8 cellular contexts compared by ENCODE assay signal in genomic region chr5:132961887-132962286, GRCh38. TPM values are rescaled to one million over a fixed set of nuclear protein-coding genes. Genes with fewer than 3 reads are reported as not detected.
DNase-seq lines count a peak whose midpoint lies in the region; ATAC-seq, FAIRE-seq and TF ChIP-seq lines count a peak whose summit lies in the region.

No MANE protein-coding gene starts in this region.

- BruUV-seq in A673 (replicated peaks; lab: Mats Ljungman, UMichigan): no TSS peak

- H3K36me3 Mint-ChIP-seq in astrocyte (ENCODE audit: low read depth, unreplicated experiment): peaks cover 4% of the 10 kb centered on the region

- DNase-seq in A673 (ENCODE audit: low spot score) (no peak), HFF-Myc (ENCODE audit: extremely low read depth, low read depth) (no peak), astrocyte (ENCODE audit: low read depth) (peak; percentile 62), left kidney (ENCODE audit: low read depth, low spot score) (peak; percentile 24), thyroid gland (peak; percentile 15 to 25), GM12891 (ENCODE audit: insufficient read length, low spot score) (no peak), inferior parietal cortex (ENCODE audit: extremely low spot score) (no peak)

- peaks cover 70% of the 10 kb centered on the region for H3K79me2 ChIP-seq in astrocyte (ENCODE audit: insufficient read depth, low read length)

- no peaks in the 10 kb centered on the region for H3K27me3 Mint-ChIP-seq in astrocyte (ENCODE audit: low read depth, unreplicated experiment)

- H3K27me3 ChIP-seq in A673 (replicated peaks; ENCODE audit: insufficient read depth, low read depth, low read length, poor library complexity): no peaks in the 10 kb centered on the region
- H3K27me3 ChIP-seq in astrocyte (ENCODE audit: insufficient read depth, low read length): no peaks in the 10 kb centered on the region
- H3K27me3 ChIP-seq in thyroid gland: no peaks in the 10 kb centered on the region

- H3K4me2 ChIP-seq in astrocyte (ENCODE audit: low read length): peak overlapping the region; percentile 88

- POLR2A ChIA-PET in A673 (lab: Charles Lee; ENCODE audit: low non-redundant PET): no interaction called here

- H3K9ac ChIP-seq in astrocyte (ENCODE audit: low read length): peak overlapping the region; percentile 98

- H3K4me1 Mint-ChIP-seq in astrocyte (ENCODE audit: low read depth, unreplicated experiment): peaks cover 8% of the 10 kb centered on the region

- H4K20me1 ChIP-seq in astrocyte (ENCODE audit: insufficient read depth, low read length): peaks cover 54% of the 10 kb centered on the region

- no peaks in the 10 kb centered on the region for H3K36me3 ChIP-seq in A673 (ENCODE audit: insufficient read depth, low read length, poor library complexity, severe bottlenecking)
- H3K36me3 ChIP-seq in astrocyte (ENCODE audit: insufficient read depth, low read length): no peaks in the 10 kb centered on the region
- no peaks in the 10 kb centered on the region for H3K36me3 ChIP-seq in thyroid gland

- H3K4me1 ChIP-seq in A673 (ENCODE audit: insufficient read depth, low read length, poor library complexity, severe bottlenecking) (peaks cover 7% of the 10 kb centered on the region), astrocyte (ENCODE audit: insufficient read depth, low read length) (peaks cover 4% of the 10 kb centered on the region), thyroid gland (peaks cover 27 to 30% of the 10 kb centered on the region in 2 donors)

- CTCF ChIA-PET in A673 (lab: Charles Lee): no interaction called here

- H3K4me3 Mint-ChIP-seq in astrocyte (ENCODE audit: unreplicated experiment): peak overlapping the region; percentile 99

- no peak overlapping the region for H2AFZ ChIP-seq in astrocyte (ENCODE audit: low read depth, low read length)

- TF ChIP-seq POLR2A in thyroid gland (IDR thresholded peaks at IDR 0.05) (no peak), GM12891 (IDR thresholded peaks at IDR 0.05; ENCODE audit: low read depth, low read length) (no peak)

- no peaks in the 10 kb centered on the region for H3K9me3 Mint-ChIP-seq in astrocyte (ENCODE audit: unreplicated experiment)

- H3K27ac Mint-ChIP-seq in astrocyte (ENCODE audit: unreplicated experiment): peak overlapping the region; percentile 100

- TF ChIP-seq CTCF in A673 (conservative IDR thresholded peaks at IDR 0.05; ENCODE audit: low read depth, low read length) (no peak), HFF-Myc (IDR thresholded peaks at IDR 0.05; ENCODE audit: low read depth, low read length, missing control alignments) (no peak), astrocyte (IDR thresholded peaks at IDR 0.05; ENCODE audit: insufficient read depth, low read depth, low read length) (no peak), thyroid gland (IDR thresholded peaks at IDR 0.05) (no peak)

- intact Hi-C loops in A673 (cut with micrococcal nuclease; ENCODE audit: unreplicated experiment) (no loop called here), thyroid gland (cut with DNase I) (loop anchor here (10.0 kb wide), 2 partner anchors 63 to 93 kb away; partner anchors contain the start of genes HSPA4 and ZCCHC10)

- no peaks in the 10 kb centered on the region for H3K9me3 ChIP-seq in A673 (ENCODE audit: low read depth, low read length, poor library complexity, severe bottlenecking)
- no peaks in the 10 kb centered on the region for H3K9me3 ChIP-seq in astrocyte (ENCODE audit: insufficient read depth, low read depth, low read length)
- no peaks in the 10 kb centered on the region for H3K9me3 ChIP-seq in thyroid gland

- no peak for ATAC-seq in esophagus mucosa

- no peak for FAIRE-seq in astrocyte (lab: Jason Lieb, UNC)
- FAIRE-seq in GM12891 (lab: Jason Lieb, UNC): no peak

- H3K4me3 ChIP-seq in A673 (ENCODE audit: low read depth, low read length, poor library complexity, severe bottlenecking) (peak overlapping the region; percentile 98), HFF-Myc (replicated peaks; ENCODE audit: low read depth, low read length) (peak overlapping the region; percentile 48), astrocyte (ENCODE audit: insufficient read depth, low read depth, low read length) (peak overlapping the region; percentile 87), thyroid gland (replicated peaks in 1 of 3) (peak overlapping the region in 2 of 3 donors; percentile 23 to 98)

- peak overlapping the region; percentile 95 for H3K27ac ChIP-seq in A673 (ENCODE audit: low read depth, low read length, poor library complexity, severe bottlenecking)
- H3K27ac ChIP-seq in astrocyte (ENCODE audit: low read depth, low read length): peak overlapping the region; percentile 96
- peak overlapping the region; percentile 94 to 100 (median 100) for H3K27ac ChIP-seq in thyroid gland

- WGBS in thyroid gland, 2 donors: 5 to 10% methylated on average over 5 of the region's 5 CpGs

TF ChIP-seq in GM12891, 5 proteins besides CTCF, POLR2A, EP300 and RAD21:
- TF ChIP-seq POU2F2 (IDR thresholded peaks at IDR 0.05; ENCODE audit: low read depth, low read length): no peak
- TF ChIP-seq POLR2AphosphoS5 (IDR thresholded peaks at IDR 0.05; ENCODE audit: low read depth, low read length): no peak
- no peak for TF ChIP-seq TAF1 (IDR thresholded peaks at IDR 0.05; ENCODE audit: low read depth, low read length)
- TF ChIP-seq PAX5 (IDR thresholded peaks at IDR 0.05; ENCODE audit: insufficient read depth, low read length, severe bottlenecking): no peak
- TF ChIP-seq SPI1 (IDR thresholded peaks at IDR 0.05; ENCODE audit: low read depth, low read length): no peak

RNA-seq across cellular contexts. Expression of gene AFF4, which starts 1.5 kb away (rescaled TPM):
- total RNA-seq in A673 (2021): 81.0 and 85.3 TPM in 2 replicates
- total RNA-seq in astrocyte: 154 and 163 TPM in 2 replicates
- total RNA-seq in thyroid gland: 100 to 1,000 TPM in 2 of 4 donors, 10 to 100 TPM in 2; 81.7 to 150 (median 95.7) TPM
- total RNA-seq in esophagus mucosa: 74.3 TPM
- polyA plus RNA-seq in GM12891 (2012; ENCODE audit: low read depth, missing spikeins): 7.1 TPM

Comparison
In these comparisons a context has a peak if more than half of its experiments do, and no peak if none do; other contexts are left out.
1. DNase-seq: peak in astrocyte (single experiment), left kidney (single experiment) and thyroid gland (2 of 2); none in A673 (single experiment), HFF-Myc (single experiment), GM12891 (single experiment) and inferior parietal cortex (single experiment).
2. H3K4me3 ChIP-seq: peak in every context shown above with its lines; median percentile 98 in A673; 87 in astrocyte; 60 in thyroid gland; 48 in HFF-Myc.
3. Peak in every context shown above with its lines, with median percentiles within 50 percentile points of each other: H3K27ac ChIP-seq.